Comparison of ENCODE assay signal across 23 cellular contexts in the genomic region with DNA sequence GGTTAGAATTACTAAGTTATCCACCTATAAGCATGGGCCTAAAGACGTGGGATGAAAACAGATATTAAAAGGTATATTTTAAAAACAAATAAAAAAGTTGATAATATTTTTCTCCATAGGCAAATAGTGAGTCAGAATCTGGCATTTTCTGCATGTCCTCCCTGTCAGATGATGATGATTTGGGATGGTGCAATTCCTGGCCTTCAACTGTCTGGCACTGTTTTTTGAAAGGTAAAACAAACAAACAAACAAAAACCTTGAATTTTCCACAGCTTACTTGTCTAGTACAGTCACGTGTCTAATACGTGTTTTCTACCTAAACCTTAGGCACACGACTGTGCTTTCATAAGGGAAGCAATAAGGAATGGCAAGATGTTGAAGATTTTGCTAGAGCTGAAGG. TPM values are rescaled to one million over a fixed set of nuclear protein-coding genes. Genes with fewer than 3 reads are reported as not detected.
A peak's percentile ranks its signal among the peaks of the same experiment; 100 is the strongest.
DNase-seq lines count a peak whose midpoint lies in the region; ATAC-seq and TF ChIP-seq lines count a peak whose summit lies in the region.
"Had no signal": no experiment of that assay in that cellular context is flagged by ENCODE, and none has a peak within 500 bp of the region (broad histone marks: within the 10 kb centered on the region; RNA-seq: fewer than 3 reads in every experiment).

No MANE protein-coding gene starts in this region.

- H3F3A ChIP-seq in GM23248 (ENCODE audit: insufficient read depth): no peaks in the 10 kb centered on the region

- H3K9me3 ChIP-seq in CD4-positive, alpha-beta T cell (ENCODE audit: control insufficient read depth, low read length): no peaks in the 10 kb centered on the region
- no peaks in the 10 kb centered on the region for H3K9me3 ChIP-seq in GM23248 (ENCODE audit: low read depth)
- H3K9me3 ChIP-seq in testis: no peaks in the 10 kb centered on the region

- no peak overlapping the region for H2AFZ ChIP-seq in GM23248

- no peak overlapping the region for H3K4me2 ChIP-seq in GM23248 (ENCODE audit: unreplicated experiment)

- WGBS in GM23248 (ENCODE audit: low coverage in 1 of 2, low lambda C conversion rate in 2 of 2, missing lambda C conversion rate in 2 of 2), 2 experiments: 94 to 96% methylated on average over 4 of the region's 4 CpGs
- WGBS in testis, 2 donors: 94 to 95% methylated on average over 4 of the region's 4 CpGs

- H3K79me2 ChIP-seq in GM23248 (ENCODE audit: insufficient read depth): peaks cover 32% of the 10 kb centered on the region

- no peak overlapping the region for H3K27ac ChIP-seq in CD4-positive, alpha-beta T cell (ENCODE audit: low read depth, low read length)
- H3K27ac ChIP-seq in GM23248 (no peak overlapping the region), testis (no peak overlapping the region)
- H3K27ac ChIP-seq: C4-2B had no signal

- no peak for ATAC-seq in CD4-positive, alpha-beta T cell (ENCODE audit: poor library complexity)
- ATAC-seq in central memory CD8-positive, alpha-beta T cell (replicated peaks; ENCODE audit: extremely low read depth, poor library complexity, severe bottlenecking): no peak
- ATAC-seq in esophagus mucosa: no peak

- H3K4me3 Mint-ChIP-seq in CD4-positive, alpha-beta T cell: no peak overlapping the region
- no peak overlapping the region for H3K4me3 Mint-ChIP-seq in central memory CD8-positive, alpha-beta T cell
- H3K4me3 Mint-ChIP-seq: B cell; CD8-positive, alpha-beta memory T cell had no signal

- peaks cover 96% of the 10 kb centered on the region for H3K36me3 Mint-ChIP-seq in CD4-positive, alpha-beta T cell (ENCODE audit: low read depth)
- H3K36me3 Mint-ChIP-seq in central memory CD8-positive, alpha-beta T cell (ENCODE audit: insufficient read depth): peaks cover 72% of the 10 kb centered on the region

- H3K36me3 ChIP-seq in GM23248 (ENCODE audit: low read depth): peaks cover 75% of the 10 kb centered on the region
- H3K36me3 ChIP-seq in testis (ENCODE audit: low read depth, missing control alignments): no peaks in the 10 kb centered on the region

- no peaks in the 10 kb centered on the region for H3K9me2 ChIP-seq in GM23248 (ENCODE audit: insufficient read depth)

- H3K4me1 ChIP-seq in GM23248 (ENCODE audit: insufficient read depth) (no peaks in the 10 kb centered on the region), testis (no peaks in the 10 kb centered on the region)

- POLR2A ChIA-PET in CD4-positive, alpha-beta T cell (lab: Charles Lee): interaction anchor here (1.5 kb wide), 1 partner anchor 17 kb away, joined by 5 read pairs; a partner anchor contains a TSS

- H3K4me1 Mint-ChIP-seq in CD4-positive, alpha-beta T cell (ENCODE audit: low read depth): peaks cover 43% of the 10 kb centered on the region
- H3K4me1 Mint-ChIP-seq in central memory CD8-positive, alpha-beta T cell: peaks cover 39% of the 10 kb centered on the region
- H3K4me1 Mint-ChIP-seq: B cell had no signal

- in situ Hi-C loops in GM23248 (cut with MboI): no loop called here

- no peaks in the 10 kb centered on the region for H3K27me3 Mint-ChIP-seq in CD4-positive, alpha-beta T cell
- no peaks in the 10 kb centered on the region for H3K27me3 Mint-ChIP-seq in central memory CD8-positive, alpha-beta T cell
- H3K27me3 Mint-ChIP-seq: B cell; CD8-positive, alpha-beta memory T cell had no signal

- peak overlapping the region; percentile 69 for H3K27ac Mint-ChIP-seq in CD4-positive, alpha-beta T cell
- peak overlapping the region; percentile 57 for H3K27ac Mint-ChIP-seq in central memory CD8-positive, alpha-beta T cell (ENCODE audit: low read depth)
- H3K27ac Mint-ChIP-seq: B cell had no signal

- no peak overlapping the region for H3K9ac ChIP-seq in GM23248

- no peaks in the 10 kb centered on the region for H3K27me3 ChIP-seq in CD4-positive, alpha-beta T cell (ENCODE audit: control insufficient read depth, insufficient read depth, low read length)
- H3K27me3 ChIP-seq in GM23248 (replicated peaks; ENCODE audit: insufficient read depth): no peaks in the 10 kb centered on the region
- H3K27me3 ChIP-seq in testis: no peaks in the 10 kb centered on the region

- no peak for TF ChIP-seq CTCF in CD4-positive, alpha-beta T cell (IDR thresholded peaks at IDR 0.05)
- TF ChIP-seq CTCF in fibroblast of mammary gland (conservative IDR thresholded peaks at IDR 0.05; ENCODE audit: control insufficient read depth, insufficient read depth, low read depth, low read length) (no peak), testis (IDR thresholded peaks at IDR 0.05) (no peak)

- no peak for TF ChIP-seq POLR2A in testis (IDR thresholded peaks at IDR 0.05)

- H3K4me3 ChIP-seq in GM23248 (no peak overlapping the region), fibroblast of mammary gland (ENCODE audit: control insufficient read depth, low read depth, low read length) (no peak overlapping the region), testis (no peak overlapping the region)

- DNase-seq in CD4-positive, alpha-beta T cell: no peak
- DNase-seq in GM23248 (peak; percentile 39), fibroblast of mammary gland (ENCODE audit: low read depth) (peak; percentile 42), testis (no peak), GDM1 (lab: John Stamatoyannopoulos, UW) (no peak)
- no peak for DNase-seq in central memory CD8-positive, alpha-beta T cell (ENCODE audit: low spot score in 2 of 2)
- DNase-seq: Calu3; CD8-positive, alpha-beta memory T cell; DMS153; DND-41; H7; KG1; MM.1S; NCI-H1417; NCI-H1694; NCI-H2029 treated with DMSO at 0.1 percent for 48 hours; NCI-H2227 treated with DMSO at 0.1 percent for 48 hours; NCI-H526 treated with DMSO at 0.1 percent for 48 hours; Right ventricle myocardium superior; RPMI8226 had no signal

- H4K20me1 ChIP-seq in GM23248 (ENCODE audit: insufficient read depth): 0 out of 2 replicates have a peak, but pooled peaks cover 3% of the 10 kb centered on the region

- intact Hi-C loops in CD4-positive, alpha-beta T cell (cut with DNase I, micrococcal nuclease): no loop called here
- intact Hi-C loops in testis (cut with DNase I; ENCODE audit: low total_unique reads): no loop called here

- CTCF ChIA-PET in CD4-positive, alpha-beta T cell (lab: Charles Lee): no interaction called here

- H3K9me3 Mint-ChIP-seq in CD4-positive, alpha-beta T cell: no peaks in the 10 kb centered on the region
- H3K9me3 Mint-ChIP-seq in central memory CD8-positive, alpha-beta T cell: no peaks in the 10 kb centered on the region
- H3K9me3 Mint-ChIP-seq: CD8-positive, alpha-beta memory T cell had no signal

RNA-seq across cellular contexts. Expression of a gene that starts 17.4 kb away (rescaled TPM):
- 100 to 1,000 TPM; 238 to 242 TPM for total RNA-seq in CD4-positive, alpha-beta T cell
- total RNA-seq in GM23248 (2014; rRNA removed; shearing (Covaris generic)): 87.5 and 102 TPM in 2 replicates
- polyA plus RNA-seq in GM23248 (2016; fragmentation: Nextera tagmentation; extraction: Ambion mirVana) (75.6 and 77.3 TPM in 2 replicates), testis (ENCODE audit: insufficient read depth, low read depth, low replicate concordance) (107 TPM)
- total RNA-seq in testis (100 to 1,000 TPM; 127 to 134 TPM), esophagus mucosa (44.6 TPM)

Comparison
In these comparisons a context has a peak if more than half of its experiments do, and no peak if none do; other contexts are left out.
1. DNase-seq: peak in GM23248 (single experiment) and fibroblast of mammary gland (single experiment); none in CD4-positive, alpha-beta T cell (0 of 10), central memory CD8-positive, alpha-beta T cell (0 of 2), testis (single experiment) and GDM1 (single experiment).